In the genomic region with DNA sequence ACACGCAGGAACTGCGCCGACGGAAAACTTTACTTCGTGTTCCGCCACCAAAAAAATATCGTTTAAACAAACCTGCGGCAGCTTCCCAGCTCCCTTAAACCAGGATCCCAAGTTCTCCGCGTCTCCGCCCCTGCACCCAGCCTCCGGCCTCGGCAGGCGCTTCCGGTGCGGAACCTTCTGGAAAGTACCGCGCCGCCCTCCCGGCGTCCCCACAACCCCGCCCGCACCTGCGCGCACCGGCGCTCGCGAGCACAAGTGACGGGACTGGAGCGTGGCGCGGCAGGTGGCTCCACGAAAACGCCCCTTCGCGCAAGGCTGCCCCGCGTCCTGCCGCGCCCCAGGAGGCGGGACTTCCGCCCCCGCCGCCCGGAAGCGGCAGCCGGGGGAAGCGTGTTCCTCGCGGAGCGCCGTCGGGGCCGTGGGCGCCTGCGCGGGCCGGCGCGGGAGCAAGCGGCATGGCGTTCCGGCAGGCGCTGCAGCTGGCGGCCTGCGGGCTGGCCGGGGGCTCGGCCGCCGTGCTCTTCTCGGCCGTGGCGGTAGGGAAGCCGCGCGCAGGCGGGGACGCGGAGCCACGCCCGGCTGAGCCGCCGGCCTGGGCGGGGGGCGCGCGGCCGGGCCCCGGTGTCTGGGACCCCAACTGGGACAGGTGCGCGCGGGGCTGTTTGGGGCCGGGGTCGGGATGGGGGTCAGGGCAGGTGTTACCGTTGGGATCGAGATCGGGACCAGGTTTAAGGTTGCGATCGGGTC, we compare ENCODE assay signal across 1 cellular context.
TF ChIP-seq lines count a peak whose summit lies in the region.

A gene (plus strand): TSS at position 421 of the 747 bp plus-strand sequence. CDS start 35 bp downstream, at position 456.

TF ChIP-seq in SK-N-SH, 30 proteins besides CTCF, POLR2A, EP300 and RAD21 (continued from another document):
- TF ChIP-seq NRF1 (IDR thresholded peaks at IDR 0.05; ENCODE audit: low read depth, low read length): peak; percentile 78
- no peak for TF ChIP-seq TCF12 (IDR thresholded peaks at IDR 0.05)
- no peak for TF ChIP-seq MEF2A (IDR thresholded peaks at IDR 0.05; ENCODE audit: borderline replicate concordance, low read depth)
- no peak for TF ChIP-seq GATA2 (CRISPR knock-in tag; IDR thresholded peaks at IDR 0.05)
- TF ChIP-seq, protein P1, sequence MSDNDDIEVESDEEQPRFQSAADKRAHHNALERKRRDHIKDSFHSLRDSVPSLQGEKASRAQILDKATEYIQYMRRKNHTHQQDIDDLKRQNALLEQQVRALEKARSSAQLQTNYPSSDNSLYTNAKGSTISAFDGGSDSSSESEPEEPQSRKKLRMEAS (IDR thresholded peaks at IDR 0.05; ENCODE audit: low read depth): peak; percentile 81
- no peak for TF ChIP-seq FOXM1 (IDR thresholded peaks at IDR 0.05; ENCODE audit: low read depth)
- TF ChIP-seq FOSL2 (IDR thresholded peaks at IDR 0.05; ENCODE audit: borderline replicate concordance, low read depth): no peak
- TF ChIP-seq RXRA (IDR thresholded peaks at IDR 0.05; ENCODE audit: borderline replicate concordance, low read depth): no peak
- TF ChIP-seq, protein P2, sequence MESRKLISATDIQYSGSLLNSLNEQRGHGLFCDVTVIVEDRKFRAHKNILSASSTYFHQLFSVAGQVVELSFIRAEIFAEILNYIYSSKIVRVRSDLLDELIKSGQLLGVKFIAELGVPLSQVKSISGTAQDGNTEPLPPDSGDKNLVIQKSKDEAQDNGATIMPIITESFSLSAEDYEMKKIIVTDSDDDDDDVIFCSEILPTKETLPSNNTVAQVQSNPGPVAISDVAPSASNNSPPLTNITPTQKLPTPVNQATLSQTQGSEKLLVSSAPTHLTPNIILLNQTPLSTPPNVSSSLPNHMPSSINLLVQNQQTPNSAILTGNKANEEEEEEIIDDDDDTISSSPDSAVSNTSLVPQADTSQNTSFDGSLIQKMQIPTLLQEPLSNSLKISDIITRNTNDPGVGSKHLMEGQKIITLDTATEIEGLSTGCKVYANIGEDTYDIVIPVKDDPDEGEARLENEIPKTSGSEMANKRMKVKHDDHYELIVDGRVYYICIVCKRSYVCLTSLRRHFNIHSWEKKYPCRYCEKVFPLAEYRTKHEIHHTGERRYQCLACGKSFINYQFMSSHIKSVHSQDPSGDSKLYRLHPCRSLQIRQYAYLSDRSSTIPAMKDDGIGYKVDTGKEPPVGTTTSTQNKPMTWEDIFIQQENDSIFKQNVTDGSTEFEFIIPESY (IDR thresholded peaks at IDR 0.05; ENCODE audit: borderline replicate concordance, low read depth): peak; percentile 78; the same call in 1 of the 2 replicates
- 0 out of 2 replicates have a peak, but pooled peaks have one; percentile 7 for TF ChIP-seq RCOR1 (IDR thresholded peaks at IDR 0.05; ENCODE audit: low read length)
- peak; percentile 86 for TF ChIP-seq MXI1 (IDR thresholded peaks at IDR 0.05; ENCODE audit: low read depth, low read length)
- no peak for TF ChIP-seq TEAD4 (IDR thresholded peaks at IDR 0.05; ENCODE audit: borderline replicate concordance, insufficient read depth)
- no peak; the same call in none of the 2 replicates for TF ChIP-seq TAF1 (IDR thresholded peaks at IDR 0.05; ENCODE audit: borderline replicate concordance, low read depth, low read length)
- no peak for TF ChIP-seq JUND (IDR thresholded peaks at IDR 0.05)
- TF ChIP-seq ELF1 (IDR thresholded peaks at IDR 0.05): peak; percentile 69
- TF ChIP-seq RFX5 (IDR thresholded peaks at IDR 0.05; ENCODE audit: low read length): no peak
- peak; percentile 89 for TF ChIP-seq GABPA (IDR thresholded peaks at IDR 0.05; ENCODE audit: low read depth)
- TF ChIP-seq, protein P3, sequence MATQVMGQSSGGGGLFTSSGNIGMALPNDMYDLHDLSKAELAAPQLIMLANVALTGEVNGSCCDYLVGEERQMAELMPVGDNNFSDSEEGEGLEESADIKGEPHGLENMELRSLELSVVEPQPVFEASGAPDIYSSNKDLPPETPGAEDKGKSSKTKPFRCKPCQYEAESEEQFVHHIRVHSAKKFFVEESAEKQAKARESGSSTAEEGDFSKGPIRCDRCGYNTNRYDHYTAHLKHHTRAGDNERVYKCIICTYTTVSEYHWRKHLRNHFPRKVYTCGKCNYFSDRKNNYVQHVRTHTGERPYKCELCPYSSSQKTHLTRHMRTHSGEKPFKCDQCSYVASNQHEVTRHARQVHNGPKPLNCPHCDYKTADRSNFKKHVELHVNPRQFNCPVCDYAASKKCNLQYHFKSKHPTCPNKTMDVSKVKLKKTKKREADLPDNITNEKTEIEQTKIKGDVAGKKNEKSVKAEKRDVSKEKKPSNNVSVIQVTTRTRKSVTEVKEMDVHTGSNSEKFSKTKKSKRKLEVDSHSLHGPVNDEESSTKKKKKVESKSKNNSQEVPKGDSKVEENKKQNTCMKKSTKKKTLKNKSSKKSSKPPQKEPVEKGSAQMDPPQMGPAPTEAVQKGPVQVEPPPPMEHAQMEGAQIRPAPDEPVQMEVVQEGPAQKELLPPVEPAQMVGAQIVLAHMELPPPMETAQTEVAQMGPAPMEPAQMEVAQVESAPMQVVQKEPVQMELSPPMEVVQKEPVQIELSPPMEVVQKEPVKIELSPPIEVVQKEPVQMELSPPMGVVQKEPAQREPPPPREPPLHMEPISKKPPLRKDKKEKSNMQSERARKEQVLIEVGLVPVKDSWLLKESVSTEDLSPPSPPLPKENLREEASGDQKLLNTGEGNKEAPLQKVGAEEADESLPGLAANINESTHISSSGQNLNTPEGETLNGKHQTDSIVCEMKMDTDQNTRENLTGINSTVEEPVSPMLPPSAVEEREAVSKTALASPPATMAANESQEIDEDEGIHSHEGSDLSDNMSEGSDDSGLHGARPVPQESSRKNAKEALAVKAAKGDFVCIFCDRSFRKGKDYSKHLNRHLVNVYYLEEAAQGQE (IDR thresholded peaks at IDR 0.05; ENCODE audit: low read depth, low read length): 0 out of 2 replicates have a peak, but pooled peaks have one; percentile 4
- no peak for TF ChIP-seq SMC3 (IDR thresholded peaks at IDR 0.05; ENCODE audit: low read depth, low read length)
- TF ChIP-seq, protein P4, sequence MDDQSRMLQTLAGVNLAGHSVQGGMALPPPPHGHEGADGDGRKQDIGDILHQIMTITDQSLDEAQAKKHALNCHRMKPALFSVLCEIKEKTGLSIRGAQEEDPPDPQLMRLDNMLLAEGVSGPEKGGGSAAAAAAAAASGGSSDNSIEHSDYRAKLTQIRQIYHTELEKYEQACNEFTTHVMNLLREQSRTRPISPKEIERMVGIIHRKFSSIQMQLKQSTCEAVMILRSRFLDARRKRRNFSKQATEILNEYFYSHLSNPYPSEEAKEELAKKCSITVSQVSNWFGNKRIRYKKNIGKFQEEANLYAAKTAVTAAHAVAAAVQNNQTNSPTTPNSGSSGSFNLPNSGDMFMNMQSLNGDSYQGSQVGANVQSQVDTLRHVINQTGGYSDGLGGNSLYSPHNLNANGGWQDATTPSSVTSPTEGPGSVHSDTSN (IDR thresholded peaks at IDR 0.05): 0 out of 2 replicates have a peak, but pooled peaks have one; percentile 2
- TF ChIP-seq, protein P5, sequence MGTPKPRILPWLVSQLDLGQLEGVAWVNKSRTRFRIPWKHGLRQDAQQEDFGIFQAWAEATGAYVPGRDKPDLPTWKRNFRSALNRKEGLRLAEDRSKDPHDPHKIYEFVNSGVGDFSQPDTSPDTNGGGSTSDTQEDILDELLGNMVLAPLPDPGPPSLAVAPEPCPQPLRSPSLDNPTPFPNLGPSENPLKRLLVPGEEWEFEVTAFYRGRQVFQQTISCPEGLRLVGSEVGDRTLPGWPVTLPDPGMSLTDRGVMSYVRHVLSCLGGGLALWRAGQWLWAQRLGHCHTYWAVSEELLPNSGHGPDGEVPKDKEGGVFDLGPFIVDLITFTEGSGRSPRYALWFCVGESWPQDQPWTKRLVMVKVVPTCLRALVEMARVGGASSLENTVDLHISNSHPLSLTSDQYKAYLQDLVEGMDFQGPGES (IDR thresholded peaks at IDR 0.05; ENCODE audit: low read depth, low read length): no peak
- peak; percentile 83 for TF ChIP-seq CHD2 (IDR thresholded peaks at IDR 0.05; ENCODE audit: low read length, partially characterized antibody)
